ENCODE assay signal across 14 cellular contexts in the genomic region with DNA sequence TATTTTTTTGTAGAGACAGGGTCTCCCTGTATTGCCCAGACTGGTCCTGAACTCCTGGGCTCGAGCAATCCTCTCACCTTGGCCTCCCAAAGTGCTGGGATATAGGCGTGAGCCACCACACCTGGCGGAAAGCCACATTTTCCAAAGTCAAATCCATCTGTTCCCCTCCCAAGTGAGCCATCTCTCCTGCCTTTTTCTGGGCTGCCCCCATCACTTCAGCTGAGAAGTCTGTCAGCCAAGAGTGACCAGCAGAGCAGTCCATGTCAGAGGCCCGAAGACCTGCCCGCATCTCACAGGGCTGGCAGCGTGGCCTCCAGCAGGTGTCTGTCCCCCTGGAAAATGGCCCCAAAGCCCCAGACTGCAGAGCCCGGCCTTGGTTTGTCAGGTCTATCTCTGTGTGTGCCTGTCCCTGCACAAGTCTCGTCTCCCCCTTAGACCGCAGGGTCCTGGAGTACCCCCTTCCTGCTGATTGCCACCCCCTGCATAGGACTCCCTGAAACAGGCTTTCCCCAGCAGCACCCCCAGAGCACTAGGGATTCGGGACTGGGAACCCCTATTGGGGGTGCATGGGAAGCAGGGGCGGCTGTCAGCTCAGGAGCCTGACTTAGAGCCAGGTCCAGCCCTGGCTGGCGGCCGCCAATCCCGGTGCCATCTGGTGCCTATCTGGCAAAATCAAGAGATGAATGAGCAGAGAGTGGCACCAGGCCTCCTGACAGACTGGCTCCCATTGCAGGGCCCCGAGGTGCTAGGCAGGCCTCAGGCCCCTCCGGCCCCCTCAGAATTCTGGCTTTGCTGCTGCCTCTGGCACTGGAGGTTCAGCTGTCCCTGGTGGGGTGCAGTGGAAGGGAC. TPM values are rescaled to one million over a fixed set of nuclear protein-coding genes. Genes with fewer than 3 reads are reported as not detected.
DNase-seq lines count a peak whose midpoint lies in the region; ATAC-seq, FAIRE-seq and TF ChIP-seq lines count a peak whose summit lies in the region.
"Had no signal": no experiment of that assay in that cellular context is flagged by ENCODE, and none has a peak within 500 bp of the region (broad histone marks: within the 10 kb centered on the region; RNA-seq: fewer than 3 reads in every experiment).

No MANE protein-coding gene starts in this region.

- TF ChIP-seq CTCF in dorsolateral prefrontal cortex (IDR thresholded peaks at IDR 0.05 in 54 of 56, conservative IDR thresholded peaks at IDR 0.05 in 2 of 56; ENCODE audit: low read depth in 1 of 56, partially characterized antibody in 56 of 56): no peak

- intact Hi-C loops in dorsolateral prefrontal cortex (cut with DNase I): no loop called here

- in situ Hi-C loops in G401 (cut with HindIII; ENCODE audit: low sequenced_read_pairs): no loop called here

- no peaks in the 10 kb centered on the region for H3K27me3 ChIP-seq in dorsolateral prefrontal cortex

- H3K4me3 ChIP-seq in dorsolateral prefrontal cortex: no peak overlapping the region

- DNase-seq in G401 (ENCODE audit: low spot score) (peak; percentile 93), NCI-H1694 treated with DMSO at 0.1 percent for 48 hours (lab: John Stamatoyannopoulos, UW) (peak; percentile 64), dorsolateral prefrontal cortex (peak in 1 of 10 donors; percentile 92), urothelium cell line (ENCODE audit: low spot score) (no peak), NCI-H345 (lab: John Stamatoyannopoulos, UW) (no peak), HuH-7.5 (ENCODE audit: low spot score) (no peak)
- DNase-seq: CD4-positive, alpha-beta T cell; DMS53 had no signal

- ATAC-seq in GM18511 (IDR thresholded peaks at IDR 0.05; ENCODE audit: unreplicated experiment): no peak

- peak overlapping the region in 30 of 59 donors; percentile 1 to 76 (median 46) for H3K27ac ChIP-seq in dorsolateral prefrontal cortex
- H3K27ac ChIP-seq: HL-60 had no signal

- FAIRE-seq in urothelium cell line (lab: Jason Lieb, UNC): peak; percentile 5
- FAIRE-seq: A204.1, D721Med, H54 had no signal

RNA-seq across cellular contexts. Expression of gene TTYH2, which starts 7.8 kb away (rescaled TPM):
- total RNA-seq in G401 (2014; rRNA removed; shearing (Covaris generic)): 3.4 and 7.6 TPM in 2 replicates
- total RNA-seq in dorsolateral prefrontal cortex: 100 to 1,000 TPM in 71 of 120 experiments, 10 to 100 TPM in 49; 29.4 to 409 (median 112) TPM

RNA-seq across cellular contexts. Expression of gene RPL38, which starts 17.7 kb away (rescaled TPM):
- total RNA-seq in G401 (2014; rRNA removed; shearing (Covaris generic)): 1,888 and 3,125 TPM in 2 replicates
- 100 to 1,000 TPM; 444 to 745 (median 535) TPM for total RNA-seq in dorsolateral prefrontal cortex

RNA-seq across cellular contexts. Expression of gene DNAI2, which starts 52.8 kb away (rescaled TPM):
- total RNA-seq in G401 (2014; rRNA removed; shearing (Covaris generic)): not detected in 2 replicates
- total RNA-seq in dorsolateral prefrontal cortex: under 1 TPM in 21 of 120 experiments, not detected in 99; 0.19 to 0.96 (median 0.40) TPM
- total RNA-seq: B cell had no signal

Comparison
In these comparisons a context has a peak if more than half of its experiments do, and no peak if none do; other contexts are left out.
1. DNase-seq: peak in G401 (single experiment) and NCI-H1694 treated with DMSO at 0.1 percent for 48 hours (single experiment); none in urothelium cell line (single experiment), NCI-H345 (single experiment) and HuH-7.5 (single experiment).